1 cellular context compared by ENCODE assay signal in the genomic region with DNA sequence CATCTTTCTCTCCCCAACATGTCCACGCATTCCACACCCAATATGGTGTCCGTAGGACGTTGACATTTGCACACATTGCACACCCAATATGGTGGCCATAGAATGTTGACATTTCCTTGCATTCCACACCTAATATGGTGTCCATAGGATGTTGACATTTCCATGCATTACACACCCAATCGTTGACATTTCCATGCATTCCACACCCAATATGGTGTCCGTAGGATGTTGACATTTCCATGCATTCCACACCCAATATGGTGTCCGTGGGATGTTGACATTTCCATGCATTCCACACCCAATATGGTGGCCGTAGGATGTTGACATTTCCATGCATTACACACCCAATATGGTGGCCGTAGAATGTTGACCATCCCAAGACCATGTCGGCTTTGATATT.
TF ChIP-seq lines count a peak whose summit lies in the region.

No MANE protein-coding gene starts in this region.

TF ChIP-seq in K562, 482 proteins besides CTCF, POLR2A, EP300 and RAD21 (continued from another document and continues in another):
- TF ChIP-seq, protein P1, sequence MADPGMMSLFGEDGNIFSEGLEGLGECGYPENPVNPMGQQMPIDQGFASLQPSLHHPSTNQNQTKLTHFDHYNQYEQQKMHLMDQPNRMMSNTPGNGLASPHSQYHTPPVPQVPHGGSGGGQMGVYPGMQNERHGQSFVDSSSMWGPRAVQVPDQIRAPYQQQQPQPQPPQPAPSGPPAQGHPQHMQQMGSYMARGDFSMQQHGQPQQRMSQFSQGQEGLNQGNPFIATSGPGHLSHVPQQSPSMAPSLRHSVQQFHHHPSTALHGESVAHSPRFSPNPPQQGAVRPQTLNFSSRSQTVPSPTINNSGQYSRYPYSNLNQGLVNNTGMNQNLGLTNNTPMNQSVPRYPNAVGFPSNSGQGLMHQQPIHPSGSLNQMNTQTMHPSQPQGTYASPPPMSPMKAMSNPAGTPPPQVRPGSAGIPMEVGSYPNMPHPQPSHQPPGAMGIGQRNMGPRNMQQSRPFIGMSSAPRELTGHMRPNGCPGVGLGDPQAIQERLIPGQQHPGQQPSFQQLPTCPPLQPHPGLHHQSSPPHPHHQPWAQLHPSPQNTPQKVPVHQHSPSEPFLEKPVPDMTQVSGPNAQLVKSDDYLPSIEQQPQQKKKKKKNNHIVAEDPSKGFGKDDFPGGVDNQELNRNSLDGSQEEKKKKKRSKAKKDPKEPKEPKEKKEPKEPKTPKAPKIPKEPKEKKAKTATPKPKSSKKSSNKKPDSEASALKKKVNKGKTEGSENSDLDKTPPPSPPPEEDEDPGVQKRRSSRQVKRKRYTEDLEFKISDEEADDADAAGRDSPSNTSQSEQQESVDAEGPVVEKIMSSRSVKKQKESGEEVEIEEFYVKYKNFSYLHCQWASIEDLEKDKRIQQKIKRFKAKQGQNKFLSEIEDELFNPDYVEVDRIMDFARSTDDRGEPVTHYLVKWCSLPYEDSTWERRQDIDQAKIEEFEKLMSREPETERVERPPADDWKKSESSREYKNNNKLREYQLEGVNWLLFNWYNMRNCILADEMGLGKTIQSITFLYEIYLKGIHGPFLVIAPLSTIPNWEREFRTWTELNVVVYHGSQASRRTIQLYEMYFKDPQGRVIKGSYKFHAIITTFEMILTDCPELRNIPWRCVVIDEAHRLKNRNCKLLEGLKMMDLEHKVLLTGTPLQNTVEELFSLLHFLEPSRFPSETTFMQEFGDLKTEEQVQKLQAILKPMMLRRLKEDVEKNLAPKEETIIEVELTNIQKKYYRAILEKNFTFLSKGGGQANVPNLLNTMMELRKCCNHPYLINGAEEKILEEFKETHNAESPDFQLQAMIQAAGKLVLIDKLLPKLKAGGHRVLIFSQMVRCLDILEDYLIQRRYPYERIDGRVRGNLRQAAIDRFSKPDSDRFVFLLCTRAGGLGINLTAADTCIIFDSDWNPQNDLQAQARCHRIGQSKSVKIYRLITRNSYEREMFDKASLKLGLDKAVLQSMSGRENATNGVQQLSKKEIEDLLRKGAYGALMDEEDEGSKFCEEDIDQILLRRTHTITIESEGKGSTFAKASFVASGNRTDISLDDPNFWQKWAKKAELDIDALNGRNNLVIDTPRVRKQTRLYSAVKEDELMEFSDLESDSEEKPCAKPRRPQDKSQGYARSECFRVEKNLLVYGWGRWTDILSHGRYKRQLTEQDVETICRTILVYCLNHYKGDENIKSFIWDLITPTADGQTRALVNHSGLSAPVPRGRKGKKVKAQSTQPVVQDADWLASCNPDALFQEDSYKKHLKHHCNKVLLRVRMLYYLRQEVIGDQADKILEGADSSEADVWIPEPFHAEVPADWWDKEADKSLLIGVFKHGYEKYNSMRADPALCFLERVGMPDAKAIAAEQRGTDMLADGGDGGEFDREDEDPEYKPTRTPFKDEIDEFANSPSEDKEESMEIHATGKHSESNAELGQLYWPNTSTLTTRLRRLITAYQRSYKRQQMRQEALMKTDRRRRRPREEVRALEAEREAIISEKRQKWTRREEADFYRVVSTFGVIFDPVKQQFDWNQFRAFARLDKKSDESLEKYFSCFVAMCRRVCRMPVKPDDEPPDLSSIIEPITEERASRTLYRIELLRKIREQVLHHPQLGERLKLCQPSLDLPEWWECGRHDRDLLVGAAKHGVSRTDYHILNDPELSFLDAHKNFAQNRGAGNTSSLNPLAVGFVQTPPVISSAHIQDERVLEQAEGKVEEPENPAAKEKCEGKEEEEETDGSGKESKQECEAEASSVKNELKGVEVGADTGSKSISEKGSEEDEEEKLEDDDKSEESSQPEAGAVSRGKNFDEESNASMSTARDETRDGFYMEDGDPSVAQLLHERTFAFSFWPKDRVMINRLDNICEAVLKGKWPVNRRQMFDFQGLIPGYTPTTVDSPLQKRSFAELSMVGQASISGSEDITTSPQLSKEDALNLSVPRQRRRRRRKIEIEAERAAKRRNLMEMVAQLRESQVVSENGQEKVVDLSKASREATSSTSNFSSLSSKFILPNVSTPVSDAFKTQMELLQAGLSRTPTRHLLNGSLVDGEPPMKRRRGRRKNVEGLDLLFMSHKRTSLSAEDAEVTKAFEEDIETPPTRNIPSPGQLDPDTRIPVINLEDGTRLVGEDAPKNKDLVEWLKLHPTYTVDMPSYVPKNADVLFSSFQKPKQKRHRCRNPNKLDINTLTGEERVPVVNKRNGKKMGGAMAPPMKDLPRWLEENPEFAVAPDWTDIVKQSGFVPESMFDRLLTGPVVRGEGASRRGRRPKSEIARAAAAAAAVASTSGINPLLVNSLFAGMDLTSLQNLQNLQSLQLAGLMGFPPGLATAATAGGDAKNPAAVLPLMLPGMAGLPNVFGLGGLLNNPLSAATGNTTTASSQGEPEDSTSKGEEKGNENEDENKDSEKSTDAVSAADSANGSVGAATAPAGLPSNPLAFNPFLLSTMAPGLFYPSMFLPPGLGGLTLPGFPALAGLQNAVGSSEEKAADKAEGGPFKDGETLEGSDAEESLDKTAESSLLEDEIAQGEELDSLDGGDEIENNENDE (IDR thresholded peaks at IDR 0.05; ENCODE audit: low read depth, low read length), result no peak
- TF ChIP-seq, protein P2, sequence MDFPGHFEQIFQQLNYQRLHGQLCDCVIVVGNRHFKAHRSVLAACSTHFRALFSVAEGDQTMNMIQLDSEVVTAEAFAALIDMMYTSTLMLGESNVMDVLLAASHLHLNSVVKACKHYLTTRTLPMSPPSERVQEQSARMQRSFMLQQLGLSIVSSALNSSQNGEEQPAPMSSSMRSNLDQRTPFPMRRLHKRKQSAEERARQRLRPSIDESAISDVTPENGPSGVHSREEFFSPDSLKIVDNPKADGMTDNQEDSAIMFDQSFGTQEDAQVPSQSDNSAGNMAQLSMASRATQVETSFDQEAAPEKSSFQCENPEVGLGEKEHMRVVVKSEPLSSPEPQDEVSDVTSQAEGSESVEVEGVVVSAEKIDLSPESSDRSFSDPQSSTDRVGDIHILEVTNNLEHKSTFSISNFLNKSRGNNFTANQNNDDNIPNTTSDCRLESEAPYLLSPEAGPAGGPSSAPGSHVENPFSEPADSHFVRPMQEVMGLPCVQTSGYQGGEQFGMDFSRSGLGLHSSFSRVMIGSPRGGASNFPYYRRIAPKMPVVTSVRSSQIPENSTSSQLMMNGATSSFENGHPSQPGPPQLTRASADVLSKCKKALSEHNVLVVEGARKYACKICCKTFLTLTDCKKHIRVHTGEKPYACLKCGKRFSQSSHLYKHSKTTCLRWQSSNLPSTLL (IDR thresholded peaks at IDR 0.05), result no peak
- TF ChIP-seq, protein P3, sequence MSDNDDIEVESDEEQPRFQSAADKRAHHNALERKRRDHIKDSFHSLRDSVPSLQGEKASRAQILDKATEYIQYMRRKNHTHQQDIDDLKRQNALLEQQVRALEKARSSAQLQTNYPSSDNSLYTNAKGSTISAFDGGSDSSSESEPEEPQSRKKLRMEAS (CRISPR knock-in tag; IDR thresholded peaks at IDR 0.05), result no peak
- TF ChIP-seq IRF2 (CRISPR knock-in tag; IDR thresholded peaks at IDR 0.05) (no peak), RBM25 (IDR thresholded peaks at IDR 0.05; ENCODE audit: low read depth, low read length, severe bottlenecking) (no peak), BRF1 (IDR thresholded peaks at IDR 0.05; ENCODE audit: borderline replicate concordance, extremely low read depth, insufficient read length) (no peak), TAF9B (IDR thresholded peaks at IDR 0.05; ENCODE audit: partially characterized antibody) (no peak), NRF1 (conservative IDR thresholded peaks at IDR 0.05 in 1 of 2, IDR thresholded peaks at IDR 0.05 in 1 of 2) (no peak), SMAD1 (IDR thresholded peaks at IDR 0.05; ENCODE audit: low read depth, low read length, partially characterized antibody) (no peak), GATAD2B (IDR thresholded peaks at IDR 0.05; ENCODE audit: borderline replicate concordance) (no peak), MCM3 (IDR thresholded peaks at IDR 0.05) (no peak), NCOA4 (IDR thresholded peaks at IDR 0.05; ENCODE audit: partially characterized antibody) (no peak), MEF2D (tag; conservative IDR thresholded peaks at IDR 0.05; ENCODE audit: low read depth) (no peak), PRMT5 (CRISPR knock-in tag; IDR thresholded peaks at IDR 0.05) (no peak), ZNF133 (CRISPR knock-in tag; IDR thresholded peaks at IDR 0.05) (no peak), NFE2L1 (tag; IDR thresholded peaks at IDR 0.05; ENCODE audit: borderline replicate concordance, low read depth) (no peak), POLR2AphosphoS2 (IDR thresholded peaks at IDR 0.05; ENCODE audit: low read length) (no peak), ZNF24 (IDR thresholded peaks at IDR 0.05) (no peak), HOXB6 (CRISPR knock-in tag; IDR thresholded peaks at IDR 0.05; ENCODE audit: borderline replicate concordance) (no peak), NCOA6 (IDR thresholded peaks at IDR 0.05) (no peak), NFE2 (IDR thresholded peaks at IDR 0.05; ENCODE audit: low read depth) (no peak), NFRKB (IDR thresholded peaks at IDR 0.05; ENCODE audit: low read depth) (no peak), HDAC3 (IDR thresholded peaks at IDR 0.05; ENCODE audit: borderline replicate concordance, partially characterized antibody) (no peak), TCF3 (CRISPR knock-in tag; IDR thresholded peaks at IDR 0.05) (no peak), RBM14 (IDR thresholded peaks at IDR 0.05; ENCODE audit: borderline replicate concordance, insufficient read depth, low read depth, low read length) (no peak), DPF2 (IDR thresholded peaks at IDR 0.05) (no peak), SAP30 (IDR thresholded peaks at IDR 0.05; ENCODE audit: borderline replicate concordance, insufficient read depth, low read depth, low read length, poor library complexity, severe bottlenecking) (no peak), HMG20B (CRISPR knock-in tag; IDR thresholded peaks at IDR 0.05) (no peak), KDM4B (IDR thresholded peaks at IDR 0.05; ENCODE audit: borderline replicate concordance in 2 of 2, low read depth in 1 of 2) (no peak), MAFK (IDR thresholded peaks at IDR 0.05; ENCODE audit: low read length) (no peak), FIP1L1 (IDR thresholded peaks at IDR 0.05; ENCODE audit: low read depth, low read length, poor library complexity, severe bottlenecking) (no peak), NR2F6 (CRISPR knock-in tag; IDR thresholded peaks at IDR 0.05) (no peak), ESRRB (CRISPR knock-in tag; IDR thresholded peaks at IDR 0.05; ENCODE audit: borderline replicate concordance) (no peak), CEBPB (tag; IDR thresholded peaks at IDR 0.05) (peak; percentile 93), PTRF (tag; IDR thresholded peaks at IDR 0.05) (no peak), ZNF431 (CRISPR knock-in tag; IDR thresholded peaks at IDR 0.05) (no peak), GTF2E2 (tag; IDR thresholded peaks at IDR 0.05) (no peak)
- TF ChIP-seq, protein P4, sequence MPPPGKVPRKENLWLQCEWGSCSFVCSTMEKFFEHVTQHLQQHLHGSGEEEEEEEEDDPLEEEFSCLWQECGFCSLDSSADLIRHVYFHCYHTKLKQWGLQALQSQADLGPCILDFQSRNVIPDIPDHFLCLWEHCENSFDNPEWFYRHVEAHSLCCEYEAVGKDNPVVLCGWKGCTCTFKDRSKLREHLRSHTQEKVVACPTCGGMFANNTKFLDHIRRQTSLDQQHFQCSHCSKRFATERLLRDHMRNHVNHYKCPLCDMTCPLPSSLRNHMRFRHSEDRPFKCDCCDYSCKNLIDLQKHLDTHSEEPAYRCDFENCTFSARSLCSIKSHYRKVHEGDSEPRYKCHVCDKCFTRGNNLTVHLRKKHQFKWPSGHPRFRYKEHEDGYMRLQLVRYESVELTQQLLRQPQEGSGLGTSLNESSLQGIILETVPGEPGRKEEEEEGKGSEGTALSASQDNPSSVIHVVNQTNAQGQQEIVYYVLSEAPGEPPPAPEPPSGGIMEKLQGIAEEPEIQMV (tag; conservative IDR thresholded peaks at IDR 0.05; ENCODE audit: low read depth), result no peak
- TF ChIP-seq, protein P5, sequence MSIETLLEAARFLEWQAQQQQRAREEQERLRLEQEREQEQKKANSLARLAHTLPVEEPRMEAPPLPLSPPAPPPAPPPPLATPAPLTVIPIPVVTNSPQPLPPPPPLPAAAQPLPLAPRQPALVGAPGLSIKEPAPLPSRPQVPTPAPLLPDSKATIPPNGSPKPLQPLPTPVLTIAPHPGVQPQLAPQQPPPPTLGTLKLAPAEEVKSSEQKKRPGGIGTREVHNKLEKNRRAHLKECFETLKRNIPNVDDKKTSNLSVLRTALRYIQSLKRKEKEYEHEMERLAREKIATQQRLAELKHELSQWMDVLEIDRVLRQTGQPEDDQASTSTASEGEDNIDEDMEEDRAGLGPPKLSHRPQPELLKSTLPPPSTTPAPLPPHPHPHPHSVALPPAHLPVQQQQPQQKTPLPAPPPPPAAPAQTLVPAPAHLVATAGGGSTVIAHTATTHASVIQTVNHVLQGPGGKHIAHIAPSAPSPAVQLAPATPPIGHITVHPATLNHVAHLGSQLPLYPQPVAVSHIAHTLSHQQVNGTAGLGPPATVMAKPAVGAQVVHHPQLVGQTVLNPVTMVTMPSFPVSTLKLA (conservative IDR thresholded peaks at IDR 0.05), result 0 out of 4 replicates have a peak, but pooled peaks of 1 of the 2 experiments have one; percentile 27
- TF ChIP-seq, protein P6, sequence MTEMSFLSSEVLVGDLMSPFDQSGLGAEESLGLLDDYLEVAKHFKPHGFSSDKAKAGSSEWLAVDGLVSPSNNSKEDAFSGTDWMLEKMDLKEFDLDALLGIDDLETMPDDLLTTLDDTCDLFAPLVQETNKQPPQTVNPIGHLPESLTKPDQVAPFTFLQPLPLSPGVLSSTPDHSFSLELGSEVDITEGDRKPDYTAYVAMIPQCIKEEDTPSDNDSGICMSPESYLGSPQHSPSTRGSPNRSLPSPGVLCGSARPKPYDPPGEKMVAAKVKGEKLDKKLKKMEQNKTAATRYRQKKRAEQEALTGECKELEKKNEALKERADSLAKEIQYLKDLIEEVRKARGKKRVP (CRISPR knock-in tag; IDR thresholded peaks at IDR 0.05), result no peak
- TF ChIP-seq, protein P7, sequence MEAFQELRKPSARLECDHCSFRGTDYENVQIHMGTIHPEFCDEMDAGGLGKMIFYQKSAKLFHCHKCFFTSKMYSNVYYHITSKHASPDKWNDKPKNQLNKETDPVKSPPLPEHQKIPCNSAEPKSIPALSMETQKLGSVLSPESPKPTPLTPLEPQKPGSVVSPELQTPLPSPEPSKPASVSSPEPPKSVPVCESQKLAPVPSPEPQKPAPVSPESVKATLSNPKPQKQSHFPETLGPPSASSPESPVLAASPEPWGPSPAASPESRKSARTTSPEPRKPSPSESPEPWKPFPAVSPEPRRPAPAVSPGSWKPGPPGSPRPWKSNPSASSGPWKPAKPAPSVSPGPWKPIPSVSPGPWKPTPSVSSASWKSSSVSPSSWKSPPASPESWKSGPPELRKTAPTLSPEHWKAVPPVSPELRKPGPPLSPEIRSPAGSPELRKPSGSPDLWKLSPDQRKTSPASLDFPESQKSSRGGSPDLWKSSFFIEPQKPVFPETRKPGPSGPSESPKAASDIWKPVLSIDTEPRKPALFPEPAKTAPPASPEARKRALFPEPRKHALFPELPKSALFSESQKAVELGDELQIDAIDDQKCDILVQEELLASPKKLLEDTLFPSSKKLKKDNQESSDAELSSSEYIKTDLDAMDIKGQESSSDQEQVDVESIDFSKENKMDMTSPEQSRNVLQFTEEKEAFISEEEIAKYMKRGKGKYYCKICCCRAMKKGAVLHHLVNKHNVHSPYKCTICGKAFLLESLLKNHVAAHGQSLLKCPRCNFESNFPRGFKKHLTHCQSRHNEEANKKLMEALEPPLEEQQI (IDR thresholded peaks at IDR 0.05), result no peak
- TF ChIP-seq, protein P8, sequence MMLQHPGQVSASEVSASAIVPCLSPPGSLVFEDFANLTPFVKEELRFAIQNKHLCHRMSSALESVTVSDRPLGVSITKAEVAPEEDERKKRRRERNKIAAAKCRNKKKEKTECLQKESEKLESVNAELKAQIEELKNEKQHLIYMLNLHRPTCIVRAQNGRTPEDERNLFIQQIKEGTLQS (IDR thresholded peaks at IDR 0.05), result no peak
- TF ChIP-seq, protein P8 (CRISPR knock-in tag; conservative IDR thresholded peaks at IDR 0.05), result no peak
